Comparison of ENCODE assay signal across 8 cellular contexts in the genomic region with DNA sequence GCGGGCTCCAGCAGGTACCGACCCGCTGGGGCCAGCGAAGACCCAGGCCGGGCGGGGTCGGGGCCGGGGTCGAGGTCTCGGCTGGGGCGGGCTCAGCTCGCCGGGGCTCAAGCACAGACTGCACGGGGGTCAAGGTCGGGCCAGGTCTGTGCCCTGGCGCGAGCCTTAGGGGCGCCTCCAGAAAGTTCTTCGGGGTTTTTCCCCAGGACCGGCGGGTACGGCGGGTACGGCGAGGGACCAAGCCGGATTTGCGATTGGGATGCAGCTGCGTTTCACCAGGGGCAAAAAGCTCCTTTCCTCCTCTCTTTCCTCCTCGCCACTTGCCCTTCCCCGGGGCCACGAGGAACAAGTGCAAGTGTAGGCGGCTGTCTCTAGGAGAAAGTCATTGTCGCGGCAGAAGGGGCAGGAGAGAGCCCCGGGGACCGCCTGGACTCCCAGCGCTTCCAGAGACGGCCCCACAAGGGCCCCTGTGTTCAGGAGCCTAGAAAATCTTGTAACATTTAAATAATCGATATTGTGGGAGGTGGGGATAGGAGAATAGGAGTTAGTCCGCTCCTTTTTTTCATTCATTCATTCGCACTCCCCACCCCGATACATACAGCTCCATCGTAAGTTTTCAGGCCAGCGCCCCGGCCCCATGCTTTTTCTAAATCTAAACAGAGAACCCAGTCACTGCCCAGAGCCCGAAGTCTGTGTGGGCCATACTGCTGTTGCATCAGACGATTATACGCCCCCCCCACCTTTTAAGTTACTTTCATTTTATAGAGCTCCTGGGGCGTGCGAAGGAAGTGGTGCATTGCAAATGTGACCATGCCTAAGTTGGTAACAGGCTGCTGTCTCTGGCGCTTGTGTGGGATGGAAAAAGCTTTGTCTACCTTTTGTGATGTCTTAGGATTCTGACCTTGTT. TPM values are rescaled to one million over a fixed set of nuclear protein-coding genes. Genes with fewer than 3 reads are reported as not detected.
DNase-seq lines count a peak whose midpoint lies in the region; ATAC-seq, FAIRE-seq and TF ChIP-seq lines count a peak whose summit lies in the region.

No MANE protein-coding gene starts in this region.

- peak; percentile 54 for FAIRE-seq in GM12891 (lab: Jason Lieb, UNC)

- no peak for TF ChIP-seq CTCF in astrocyte of the spinal cord (IDR thresholded peaks at IDR 0.05; ENCODE audit: low read depth, low read length)

- peaks cover 25% of the 10 kb centered on the region for H3K36me3 Mint-ChIP-seq in T-helper 1 cell treated with Interleukin-12 subunit alpha and Interleukin-12 subunit beta and Interleukin-4 antibody, amounts not matched to agents 30 μg/mL and 1 μg/mL, for 36 hours (ENCODE audit: low read depth)

- peak overlapping the region; percentile 96 for H3K4me3 ChIP-seq in astrocyte of the spinal cord (ENCODE audit: low read depth, low read length)

- in situ Hi-C loops in astrocyte of the spinal cord (cut with HindIII; ENCODE audit: low sequenced_read_pairs) = no loop called here

- no peaks in the 10 kb centered on the region for H3K9me3 Mint-ChIP-seq in T-helper 1 cell treated with Interleukin-12 subunit alpha and Interleukin-12 subunit beta and Interleukin-4 antibody, amounts not matched to agents 30 μg/mL and 1 μg/mL, for 36 hours

- H3K27me3 Mint-ChIP-seq in T-helper 1 cell treated with Interleukin-12 subunit alpha and Interleukin-12 subunit beta and Interleukin-4 antibody, amounts not matched to agents 30 μg/mL and 1 μg/mL, for 36 hours (ENCODE audit: low read depth) = no peaks in the 10 kb centered on the region

- DNase-seq in GM12891 (ENCODE audit: insufficient read length, low spot score) (peak; percentile 42), NCI-H1105 (lab: John Stamatoyannopoulos, UW) (peak; percentile 28), astrocyte of the spinal cord (ENCODE audit: low read depth, low spot score) (peak; percentile 90), islet precursor cell (peak; percentile 73), KG1 (lab: John Stamatoyannopoulos, UW) (no peak)
- peak; percentile 40 to 64 for DNase-seq in stimulated activated CD4-positive, alpha-beta T cell treated with anti-CD3 and anti-CD28 coated beads, Interleukin-1b, Interleukin-23, amount 100 ng/mL, for 4 hours (ENCODE audit: low read depth in 2 of 2)

- ATAC-seq in HG02588 (IDR thresholded peaks at IDR 0.05; ENCODE audit: unreplicated experiment) = peak; percentile 28

- H3K4me1 Mint-ChIP-seq in T-helper 1 cell treated with Interleukin-12 subunit alpha and Interleukin-12 subunit beta and Interleukin-4 antibody, amounts not matched to agents 30 μg/mL and 1 μg/mL, for 36 hours (ENCODE audit: low read depth) = peaks cover 50% of the 10 kb centered on the region

- peak overlapping the region; percentile 95 for H3K4me3 Mint-ChIP-seq in T-helper 1 cell treated with Interleukin-12 subunit alpha and Interleukin-12 subunit beta and Interleukin-4 antibody, amounts not matched to agents 30 μg/mL and 1 μg/mL, for 36 hours

- TF ChIP-seq POLR2A in GM12891 (IDR thresholded peaks at IDR 0.05; ENCODE audit: low read depth, low read length) = peak; percentile 92

- H3K27ac Mint-ChIP-seq in T-helper 1 cell treated with Interleukin-12 subunit alpha and Interleukin-12 subunit beta and Interleukin-4 antibody, amounts not matched to agents 30 μg/mL and 1 μg/mL, for 36 hours = peak overlapping the region; percentile 98

TF ChIP-seq in GM12891, 5 proteins besides CTCF, POLR2A, EP300 and RAD21:
- TF ChIP-seq POLR2AphosphoS5 (IDR thresholded peaks at IDR 0.05; ENCODE audit: low read depth, low read length) (peak; percentile 84), PAX5 (IDR thresholded peaks at IDR 0.05; ENCODE audit: insufficient read depth, low read length, severe bottlenecking) (no peak), SPI1 (IDR thresholded peaks at IDR 0.05; ENCODE audit: low read depth, low read length) (peak; percentile 66), POU2F2 (IDR thresholded peaks at IDR 0.05; ENCODE audit: low read depth, low read length) (peak; percentile 85), TAF1 (IDR thresholded peaks at IDR 0.05; ENCODE audit: low read depth, low read length) (peak; percentile 84)
TF ChIP-seq in GM12891: peak in this region for 4.

RNA-seq across cellular contexts. Expression of a gene that starts 0.7 kb away (rescaled TPM):
- 62.3 TPM for polyA plus RNA-seq in GM12891 (2012; ENCODE audit: low read depth, missing spikeins)
